Comparison of ENCODE assay signal across 30 cellular contexts in the genomic region with DNA sequence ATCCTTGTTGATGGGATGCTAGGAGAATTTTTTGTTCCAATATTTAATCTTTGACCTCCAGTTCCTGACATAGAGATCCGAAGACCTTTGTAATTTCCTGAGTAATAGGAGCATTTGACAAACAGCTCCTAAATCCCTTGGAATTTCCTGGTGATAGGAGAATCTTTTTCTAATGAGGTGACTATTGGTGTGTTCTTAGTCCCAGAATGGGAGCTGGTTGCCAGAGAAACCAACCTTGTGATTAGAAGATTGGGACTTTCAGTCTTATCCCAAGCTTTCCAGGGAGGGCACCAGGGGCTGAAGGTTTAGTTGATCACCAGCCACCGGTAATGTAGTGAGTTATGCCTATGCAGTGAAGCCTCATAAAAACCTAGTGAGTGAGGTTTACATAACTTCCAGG.
"Had no signal": no experiment of that assay in that cellular context is flagged by ENCODE, and none has a peak within 500 bp of the region (broad histone marks: within the 10 kb centered on the region; RNA-seq: fewer than 3 reads in every experiment).

No MANE protein-coding gene starts in this region.

- H3K9ac ChIP-seq: parathyroid adenoma had no signal

- ATAC-seq: natural killer cell treated with Interleukin-12 subunit alpha and Interleukin-12 subunit beta and Interleukin-15 and Interleukin-18, amount 100 ng/mL, for 72 hours; psoas muscle; right cardiac atrium; right lobe of liver; stimulated activated effector memory CD8-positive, alpha-beta T cell treated with anti-CD3 and anti-CD28 coated beads, Interleukin-12 subunit alpha, Interleukin-12 subunit beta, amount 100 ng/mL, for 72 hours; stimulated activated naive B cell treated with anti-CD40 and anti-IgM and Interleukin-4, amounts not matched to agents 10 μg/mL and 1 μg/mL and 100 μg/mL, for 72 hours had no signal

- H3K27ac ChIP-seq: neutrophil, ovary, parathyroid adenoma, psoas muscle, right lobe of liver, sigmoid colon, stomach, thoracic aorta, thyroid gland, tibial nerve, upper lobe of left lung, vagina had no signal

- DNase-seq: nephron progenitor cell; nucleus accumbens; ovary; posterior cingulate gyrus; psoas muscle; right cardiac atrium; right lobe of liver; sigmoid colon; small intestine; stimulated activated CD4-positive, alpha-beta T cell treated with anti-CD3 and anti-CD28 coated beads, Interleukin-15, amount 100 ng/mL, for 24 hours; stimulated activated CD4-positive, alpha-beta T cell treated with anti-CD3 and anti-CD28 coated beads, Interleukin-2, amount 100 ng/mL, for 24 hours; stimulated activated CD4-positive, alpha-beta T cell treated with anti-CD3 and anti-CD28 coated beads, Interleukin-2, amount 100 ng/mL, for 48 hours; stimulated activated CD4-positive, alpha-beta T cell treated with anti-CD3 and anti-CD28 coated beads, Interleukin-4, amount 100 ng/mL, for 24 hours; stimulated activated naive B cell treated with anti-CD40 and anti-IgM and Interleukin-4, amounts not matched to agents 10 μg/mL and 1 μg/mL and 100 μg/mL, for 72 hours; stimulated activated naive CD4-positive, alpha-beta T cell treated with Interleukin-2 at 50 U/mL for 16 hours; stomach; thyroid gland; trophoblast cell; upper lobe of left lung had no signal

- H3K4me3 ChIP-seq: ovary, psoas muscle, right lobe of liver, sigmoid colon, stomach, thoracic aorta, thyroid gland, tibial nerve, upper lobe of left lung, vagina had no signal

- H3K9me3 Mint-ChIP-seq: natural killer cell treated with Interleukin-12 subunit alpha and Interleukin-12 subunit beta and Interleukin-15 and Interleukin-18, amount 100 ng/mL, for 72 hours; nephron progenitor cell; neural crest cell; stimulated activated effector memory CD8-positive, alpha-beta T cell treated with anti-CD3 and anti-CD28 coated beads, Interleukin-12 subunit alpha, Interleukin-12 subunit beta, amount 100 ng/mL, for 72 hours; stimulated activated naive B cell treated with anti-CD40 and anti-IgM and Interleukin-4, amounts not matched to agents 10 μg/mL and 1 μg/mL and 100 μg/mL, for 72 hours; stimulated activated naive CD8-positive, alpha-beta T cell treated with anti-CD3 and anti-CD28 coated beads, Interleukin-15, Interleukin-2, amounts not matched to agents 100 ng/mL and 50 ng/mL, for 24 hours had no signal

- FAIRE-seq: small intestine, urothelium cell line had no signal

- H2AFZ ChIP-seq: parathyroid adenoma had no signal

- H3K4me3 Mint-ChIP-seq: natural killer cell treated with Interleukin-12 subunit alpha and Interleukin-12 subunit beta and Interleukin-15 and Interleukin-18, amount 100 ng/mL, for 72 hours; nephron progenitor cell; neural crest cell; stimulated activated effector memory CD8-positive, alpha-beta T cell treated with anti-CD3 and anti-CD28 coated beads, Interleukin-12 subunit alpha, Interleukin-12 subunit beta, amount 100 ng/mL, for 72 hours; stimulated activated naive B cell treated with anti-CD40 and anti-IgM and Interleukin-4, amounts not matched to agents 10 μg/mL and 1 μg/mL and 100 μg/mL, for 72 hours; stimulated activated naive CD8-positive, alpha-beta T cell treated with anti-CD3 and anti-CD28 coated beads, Interleukin-15, Interleukin-2, amounts not matched to agents 100 ng/mL and 50 ng/mL, for 24 hours had no signal

- H3K27ac Mint-ChIP-seq: natural killer cell treated with Interleukin-12 subunit alpha and Interleukin-12 subunit beta and Interleukin-15 and Interleukin-18, amount 100 ng/mL, for 72 hours; nephron progenitor cell; progenitor cell of endocrine pancreas; stimulated activated effector memory CD8-positive, alpha-beta T cell treated with anti-CD3 and anti-CD28 coated beads, Interleukin-12 subunit alpha, Interleukin-12 subunit beta, amount 100 ng/mL, for 72 hours; stimulated activated naive B cell treated with anti-CD40 and anti-IgM and Interleukin-4, amounts not matched to agents 10 μg/mL and 1 μg/mL and 100 μg/mL, for 72 hours; stimulated activated naive CD8-positive, alpha-beta T cell treated with anti-CD3 and anti-CD28 coated beads, Interleukin-15, Interleukin-2, amounts not matched to agents 100 ng/mL and 50 ng/mL, for 24 hours had no signal

- H3K4me1 ChIP-seq: parathyroid adenoma, psoas muscle, right lobe of liver, sigmoid colon, thyroid gland, vagina had no signal

- H3K9me3 ChIP-seq: neutrophil, ovary, psoas muscle, right lobe of liver, sigmoid colon, stomach, thoracic aorta, thyroid gland, tibial nerve, upper lobe of left lung, vagina had no signal

- H3K36me3 ChIP-seq: neutrophil, ovary, right lobe of liver, sigmoid colon, stomach, thoracic aorta, thyroid gland, tibial nerve, upper lobe of left lung, vagina had no signal

- H3K27me3 ChIP-seq: neutrophil, ovary, right lobe of liver, sigmoid colon, stomach, thyroid gland, tibial nerve, upper lobe of left lung, vagina had no signal

- H3K79me2 ChIP-seq: parathyroid adenoma had no signal

- H3K4me1 Mint-ChIP-seq: nephron progenitor cell, neural crest cell had no signal

- H3K27me3 Mint-ChIP-seq: natural killer cell treated with Interleukin-12 subunit alpha and Interleukin-12 subunit beta and Interleukin-15 and Interleukin-18, amount 100 ng/mL, for 72 hours; progenitor cell of endocrine pancreas; stimulated activated naive B cell treated with anti-CD40 and anti-IgM and Interleukin-4, amounts not matched to agents 10 μg/mL and 1 μg/mL and 100 μg/mL, for 72 hours; stimulated activated naive CD8-positive, alpha-beta T cell treated with anti-CD3 and anti-CD28 coated beads, Interleukin-15, Interleukin-2, amounts not matched to agents 100 ng/mL and 50 ng/mL, for 24 hours had no signal

- H3K36me3 Mint-ChIP-seq: natural killer cell treated with Interleukin-12 subunit alpha and Interleukin-12 subunit beta and Interleukin-15 and Interleukin-18, amount 100 ng/mL, for 72 hours had no signal
